ENCODE assay signal across 1 cellular context in the genomic region with DNA sequence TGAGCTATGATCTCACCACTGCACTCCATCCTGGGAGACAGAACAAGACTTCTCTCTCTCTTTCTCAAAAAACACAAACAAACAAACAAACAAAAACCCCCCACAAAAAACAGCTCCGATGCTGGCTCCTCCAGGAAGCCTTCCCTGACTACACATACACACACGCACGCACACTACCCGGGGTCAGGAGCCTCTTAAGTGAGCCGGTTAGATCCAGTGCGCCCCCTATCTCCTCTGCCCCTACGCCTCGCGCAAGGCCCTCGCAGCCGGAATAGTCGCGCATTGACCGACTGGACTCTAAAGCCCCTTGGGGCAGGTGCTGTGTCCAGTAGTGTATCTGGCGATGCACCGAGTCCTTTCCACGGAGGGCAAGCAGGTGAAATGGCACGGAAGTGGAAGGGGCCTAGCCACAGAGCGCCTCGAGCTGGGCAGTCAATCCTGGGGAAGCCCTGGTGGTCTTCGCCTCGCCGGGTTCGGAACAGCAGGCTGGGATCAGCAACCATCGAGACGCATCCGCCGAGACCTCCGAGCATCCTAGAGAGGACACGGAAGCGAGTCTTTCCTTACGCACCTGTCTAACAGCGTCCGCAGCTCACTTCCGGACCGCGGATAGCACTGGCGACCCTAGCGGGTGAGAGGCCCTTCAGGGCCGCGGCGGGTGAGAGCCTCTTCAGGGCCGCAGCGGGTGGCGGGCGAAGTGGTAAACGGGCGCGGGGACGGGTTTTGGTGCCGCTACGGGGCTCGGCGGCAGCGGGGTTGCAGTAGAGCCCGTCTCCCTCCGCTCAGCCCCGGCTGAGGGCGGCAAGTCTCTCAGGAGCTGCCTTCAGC.
A peak's percentile ranks its signal among the peaks of the same experiment; 100 is the strongest.
TF ChIP-seq lines count a peak whose summit lies in the region.

TSS of gene ZSCAN25 (plus strand) at position 588 of the 828 bp plus-strand sequence. CDS start 2,661 bp downstream, outside the sequence.

TF ChIP-seq in HepG2, 621 proteins besides CTCF, POLR2A, EP300 and RAD21 (continued from another document and continues in another):
- TF ChIP-seq, protein P1, sequence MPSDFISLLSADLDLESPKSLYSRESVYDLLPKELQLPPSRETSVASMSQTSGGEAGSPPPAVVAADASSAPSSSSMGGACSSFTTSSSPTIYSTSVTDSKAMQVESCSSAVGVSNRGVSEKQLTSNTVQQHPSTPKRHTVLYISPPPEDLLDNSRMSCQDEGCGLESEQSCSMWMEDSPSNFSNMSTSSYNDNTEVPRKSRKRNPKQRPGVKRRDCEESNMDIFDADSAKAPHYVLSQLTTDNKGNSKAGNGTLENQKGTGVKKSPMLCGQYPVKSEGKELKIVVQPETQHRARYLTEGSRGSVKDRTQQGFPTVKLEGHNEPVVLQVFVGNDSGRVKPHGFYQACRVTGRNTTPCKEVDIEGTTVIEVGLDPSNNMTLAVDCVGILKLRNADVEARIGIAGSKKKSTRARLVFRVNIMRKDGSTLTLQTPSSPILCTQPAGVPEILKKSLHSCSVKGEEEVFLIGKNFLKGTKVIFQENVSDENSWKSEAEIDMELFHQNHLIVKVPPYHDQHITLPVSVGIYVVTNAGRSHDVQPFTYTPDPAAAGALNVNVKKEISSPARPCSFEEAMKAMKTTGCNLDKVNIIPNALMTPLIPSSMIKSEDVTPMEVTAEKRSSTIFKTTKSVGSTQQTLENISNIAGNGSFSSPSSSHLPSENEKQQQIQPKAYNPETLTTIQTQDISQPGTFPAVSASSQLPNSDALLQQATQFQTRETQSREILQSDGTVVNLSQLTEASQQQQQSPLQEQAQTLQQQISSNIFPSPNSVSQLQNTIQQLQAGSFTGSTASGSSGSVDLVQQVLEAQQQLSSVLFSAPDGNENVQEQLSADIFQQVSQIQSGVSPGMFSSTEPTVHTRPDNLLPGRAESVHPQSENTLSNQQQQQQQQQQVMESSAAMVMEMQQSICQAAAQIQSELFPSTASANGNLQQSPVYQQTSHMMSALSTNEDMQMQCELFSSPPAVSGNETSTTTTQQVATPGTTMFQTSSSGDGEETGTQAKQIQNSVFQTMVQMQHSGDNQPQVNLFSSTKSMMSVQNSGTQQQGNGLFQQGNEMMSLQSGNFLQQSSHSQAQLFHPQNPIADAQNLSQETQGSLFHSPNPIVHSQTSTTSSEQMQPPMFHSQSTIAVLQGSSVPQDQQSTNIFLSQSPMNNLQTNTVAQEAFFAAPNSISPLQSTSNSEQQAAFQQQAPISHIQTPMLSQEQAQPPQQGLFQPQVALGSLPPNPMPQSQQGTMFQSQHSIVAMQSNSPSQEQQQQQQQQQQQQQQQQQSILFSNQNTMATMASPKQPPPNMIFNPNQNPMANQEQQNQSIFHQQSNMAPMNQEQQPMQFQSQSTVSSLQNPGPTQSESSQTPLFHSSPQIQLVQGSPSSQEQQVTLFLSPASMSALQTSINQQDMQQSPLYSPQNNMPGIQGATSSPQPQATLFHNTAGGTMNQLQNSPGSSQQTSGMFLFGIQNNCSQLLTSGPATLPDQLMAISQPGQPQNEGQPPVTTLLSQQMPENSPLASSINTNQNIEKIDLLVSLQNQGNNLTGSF (CRISPR knock-in tag; IDR thresholded peaks at IDR 0.05), result no peak
- peak; percentile 97 for TF ChIP-seq SPEN (CRISPR knock-in tag; IDR thresholded peaks at IDR 0.05; ENCODE audit: low read depth)
- no peak for TF ChIP-seq ZNF75D (CRISPR knock-in tag; IDR thresholded peaks at IDR 0.05; ENCODE audit: borderline replicate concordance)
- 0 out of 2 replicates have a peak, but pooled peaks have one; percentile 63 for TF ChIP-seq HNRNPL (IDR thresholded peaks at IDR 0.05; ENCODE audit: low read depth, low read length)
- TF ChIP-seq FOXK2 (IDR thresholded peaks at IDR 0.05), result no peak
- peak; percentile 43; the same call in 1 of the 2 replicates for TF ChIP-seq ZNF609 (CRISPR knock-in tag; IDR thresholded peaks at IDR 0.05; ENCODE audit: borderline replicate concordance)
- TF ChIP-seq KAT2B (IDR thresholded peaks at IDR 0.05; ENCODE audit: borderline replicate concordance, low read depth, low read length), result no peak
- peak; percentile 50; the same call in 1 of the 2 replicates for TF ChIP-seq ZSCAN22 (CRISPR knock-in tag; IDR thresholded peaks at IDR 0.05)
- 0 out of 2 replicates have a peak, but pooled peaks have one; percentile 14 for TF ChIP-seq ZNF629 (CRISPR knock-in tag; conservative IDR thresholded peaks at IDR 0.05)
- TF ChIP-seq ZNF7 (CRISPR knock-in tag; IDR thresholded peaks at IDR 0.05), result no peak
- no peak for TF ChIP-seq AKAP8 (CRISPR knock-in tag; IDR thresholded peaks at IDR 0.05)
- TF ChIP-seq, protein P2, sequence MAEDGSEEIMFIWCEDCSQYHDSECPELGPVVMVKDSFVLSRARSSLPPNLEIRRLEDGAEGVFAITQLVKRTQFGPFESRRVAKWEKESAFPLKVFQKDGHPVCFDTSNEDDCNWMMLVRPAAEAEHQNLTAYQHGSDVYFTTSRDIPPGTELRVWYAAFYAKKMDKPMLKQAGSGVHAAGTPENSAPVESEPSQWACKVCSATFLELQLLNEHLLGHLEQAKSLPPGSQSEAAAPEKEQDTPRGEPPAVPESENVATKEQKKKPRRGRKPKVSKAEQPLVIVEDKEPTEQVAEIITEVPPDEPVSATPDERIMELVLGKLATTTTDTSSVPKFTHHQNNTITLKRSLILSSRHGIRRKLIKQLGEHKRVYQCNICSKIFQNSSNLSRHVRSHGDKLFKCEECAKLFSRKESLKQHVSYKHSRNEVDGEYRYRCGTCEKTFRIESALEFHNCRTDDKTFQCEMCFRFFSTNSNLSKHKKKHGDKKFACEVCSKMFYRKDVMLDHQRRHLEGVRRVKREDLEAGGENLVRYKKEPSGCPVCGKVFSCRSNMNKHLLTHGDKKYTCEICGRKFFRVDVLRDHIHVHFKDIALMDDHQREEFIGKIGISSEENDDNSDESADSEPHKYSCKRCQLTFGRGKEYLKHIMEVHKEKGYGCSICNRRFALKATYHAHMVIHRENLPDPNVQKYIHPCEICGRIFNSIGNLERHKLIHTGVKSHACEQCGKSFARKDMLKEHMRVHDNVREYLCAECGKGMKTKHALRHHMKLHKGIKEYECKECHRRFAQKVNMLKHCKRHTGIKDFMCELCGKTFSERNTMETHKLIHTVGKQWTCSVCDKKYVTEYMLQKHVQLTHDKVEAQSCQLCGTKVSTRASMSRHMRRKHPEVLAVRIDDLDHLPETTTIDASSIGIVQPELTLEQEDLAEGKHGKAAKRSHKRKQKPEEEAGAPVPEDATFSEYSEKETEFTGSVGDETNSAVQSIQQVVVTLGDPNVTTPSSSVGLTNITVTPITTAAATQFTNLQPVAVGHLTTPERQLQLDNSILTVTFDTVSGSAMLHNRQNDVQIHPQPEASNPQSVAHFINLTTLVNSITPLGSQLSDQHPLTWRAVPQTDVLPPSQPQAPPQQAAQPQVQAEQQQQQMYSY (CRISPR knock-in tag; IDR thresholded peaks at IDR 0.05), result peak; percentile 51
- peak; percentile 54 for TF ChIP-seq ZNF143 (CRISPR knock-in tag; IDR thresholded peaks at IDR 0.05)
- peak; percentile 99 for TF ChIP-seq GMEB1 (CRISPR knock-in tag; IDR thresholded peaks at IDR 0.05; ENCODE audit: borderline replicate concordance)
- TF ChIP-seq MXI1 (IDR thresholded peaks at IDR 0.05; ENCODE audit: borderline replicate concordance, low read depth, low read length), result peak; percentile 46; the same call in 1 of the 3 replicates
- peak; percentile 88; the same call in 1 of the 2 replicates for TF ChIP-seq SMAD1 (CRISPR knock-in tag; IDR thresholded peaks at IDR 0.05; ENCODE audit: borderline replicate concordance, low read depth)
- TF ChIP-seq KLF16 (CRISPR knock-in tag; IDR thresholded peaks at IDR 0.05), result peak in 1 of 2 experiments; percentile 50; a peak in 2 of 4 replicates
- TF ChIP-seq HOXA9 (CRISPR knock-in tag; IDR thresholded peaks at IDR 0.05; ENCODE audit: borderline replicate concordance), result peak; percentile 68; the same call in 1 of the 2 replicates
- TF ChIP-seq ZFP41 (CRISPR knock-in tag; IDR thresholded peaks at IDR 0.05; ENCODE audit: borderline replicate concordance), result peak; percentile 55; the same call in 1 of the 2 replicates
- TF ChIP-seq ZNF546 (CRISPR knock-in tag; conservative IDR thresholded peaks at IDR 0.05), result peak; percentile 96
- peak; percentile 94 for TF ChIP-seq ZNF510 (CRISPR knock-in tag; IDR thresholded peaks at IDR 0.05; ENCODE audit: low read depth)
- peak; percentile 83; the same call in 1 of the 2 replicates for TF ChIP-seq FOXJ3 (CRISPR knock-in tag; IDR thresholded peaks at IDR 0.05; ENCODE audit: borderline replicate concordance)
- TF ChIP-seq NR2F1 (CRISPR knock-in tag; IDR thresholded peaks at IDR 0.05), result peak in 1 of 2 experiments; percentile 31; a peak in 2 of 4 replicates
- TF ChIP-seq MAZ (IDR thresholded peaks at IDR 0.05; ENCODE audit: borderline replicate concordance, low read depth, low read length), result peak; percentile 77
- TF ChIP-seq MAZ (CRISPR knock-in tag; IDR thresholded peaks at IDR 0.05; ENCODE audit: low read depth), result peak; percentile 59; the same call in 1 of the 2 replicates
